Comparison of ENCODE assay signal across 13 cellular contexts in the genomic region with DNA sequence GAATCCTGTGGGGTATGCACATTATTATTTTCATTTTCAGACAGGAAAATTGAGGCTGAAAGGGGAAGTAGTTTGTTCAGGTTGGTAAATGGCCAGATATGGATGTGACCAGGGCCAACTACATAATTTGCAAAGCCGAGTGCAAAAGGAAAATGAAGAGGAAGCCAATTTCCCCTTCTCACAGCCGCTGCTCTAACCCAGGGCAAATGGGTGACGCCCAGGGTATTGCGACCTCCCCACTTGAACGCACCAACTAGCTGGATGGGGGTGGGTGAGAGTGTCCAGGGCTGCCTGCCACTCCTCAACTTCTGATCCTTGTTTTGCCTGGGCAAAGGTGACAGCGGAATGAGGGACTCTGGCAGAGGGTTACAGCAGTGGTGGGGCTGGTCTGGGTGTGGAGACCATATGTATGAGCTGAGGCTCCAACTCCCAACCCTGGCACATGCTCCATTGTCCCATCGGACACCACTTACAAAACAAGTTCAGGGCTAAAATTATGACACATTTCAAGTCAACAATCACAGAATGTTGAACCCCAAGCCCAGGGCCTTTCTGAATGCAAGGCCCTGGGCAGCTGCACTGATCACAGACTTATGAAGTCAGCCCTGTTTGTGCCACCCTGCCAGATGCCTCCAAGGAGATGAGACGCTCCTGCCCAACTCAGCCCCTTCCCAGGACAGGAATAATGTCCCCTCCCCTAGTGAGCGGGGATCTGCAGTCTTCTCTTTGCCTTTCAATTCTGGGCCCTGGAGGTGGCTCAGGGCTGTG. TPM values are rescaled to one million over a fixed set of nuclear protein-coding genes. Genes with fewer than 3 reads are reported as not detected.
DNase-seq lines count a peak whose midpoint lies in the region; ATAC-seq and TF ChIP-seq lines count a peak whose summit lies in the region.
"Had no signal": no experiment of that assay in that cellular context is flagged by ENCODE, and none has a peak within 500 bp of the region (broad histone marks: within the 10 kb centered on the region; RNA-seq: fewer than 3 reads in every experiment).

No MANE protein-coding gene starts in this region.

- H3K9me2 ChIP-seq in DOHH2 (replicated peaks; ENCODE audit: control insufficient read depth, low read length): no peaks in the 10 kb centered on the region

- no peaks in the 10 kb centered on the region for H3K36me3 ChIP-seq in DOHH2 (ENCODE audit: control insufficient read depth, low read length)
- H3K36me3 ChIP-seq in right lobe of liver: no peaks in the 10 kb centered on the region

- TF ChIP-seq POLR2A in Raji (IDR thresholded peaks at IDR 0.05; ENCODE audit: insufficient read depth, low read depth, low read length) (peak; percentile 39; the same call in 1 of the 2 replicates), right lobe of liver (IDR thresholded peaks at IDR 0.05) (no peak)

- DNase-seq in right lobe of liver (peak; percentile 59 to 92 (median 89)), EL (no peak), NCI-H69 (lab: John Stamatoyannopoulos, UW) (no peak), GM13977 (ENCODE audit: low spot score) (no peak)
- no peak for DNase-seq in activated effector memory CD4-positive, alpha-beta T cell treated with Interleukin-2 at 50 U/mL for 16 hours
- DNase-seq: activated CD4-positive, alpha-beta T cell treated with anti-CD3 and anti-CD28 coated beads for 48 hours; stimulated activated CD4-positive, alpha-beta T cell treated with anti-CD3 and anti-CD28 coated beads, Interleukin-4, amount 100 ng/mL, for 24 hours had no signal

- TF ChIP-seq CTCF in DOHH2 (IDR thresholded peaks at IDR 0.05; ENCODE audit: low read depth, low read length, poor library complexity, severe bottlenecking) (no peak), right lobe of liver (IDR thresholded peaks at IDR 0.05) (no peak), GM13977 (IDR thresholded peaks at IDR 0.05; ENCODE audit: extremely low read depth, insufficient read depth, missing control alignments) (no peak)

- H3K4me3 ChIP-seq in DOHH2 (ENCODE audit: low read length) (peak overlapping the region; percentile 11; the same call in 1 of the 2 replicates), right lobe of liver (no peak overlapping the region)

- H3K4me1 ChIP-seq in DOHH2 (ENCODE audit: control insufficient read depth, low read length) (peaks cover 36% of the 10 kb centered on the region), right lobe of liver (peaks cover 0 to 53% (median 22%) of the 10 kb centered on the region in 4 donors)

- in situ Hi-C loops in GM13977 (cut with MboI; ENCODE audit: low pct_unique_long_range_greater_than_20kb, low sequenced_read_pairs, unreplicated experiment): no loop called here

- H3K4me2 ChIP-seq in DOHH2 (ENCODE audit: low read length): peak overlapping the region; percentile 46

- intact Hi-C loops in right lobe of liver (cut with DNase I): no loop called here

- H3K27me3 ChIP-seq in DOHH2 (ENCODE audit: control insufficient read depth, low read length): no peaks in the 10 kb centered on the region
- no peaks in the 10 kb centered on the region for H3K27me3 ChIP-seq in right lobe of liver

- H3K79me2 ChIP-seq in DOHH2 (ENCODE audit: control insufficient read depth, low read length): no peaks in the 10 kb centered on the region

- no peaks in the 10 kb centered on the region for H4K20me1 ChIP-seq in DOHH2 (ENCODE audit: control insufficient read depth, insufficient read depth, low read depth, low read length)

- 28% methylated on average over 5 of the region's 9 CpGs for WGBS in right lobe of liver (ENCODE audit: insufficient coverage, low coverage, low lambda C conversion rate, missing lambda C conversion rate)

- ATAC-seq in GM21717 (IDR thresholded peaks at IDR 0.05; ENCODE audit: unreplicated experiment) (peak; percentile 57), right lobe of liver (peak; percentile 59 to 74 (median 66))
- ATAC-seq: HCT116 had no signal

- H3K27ac ChIP-seq in DOHH2 (ENCODE audit: low read depth, low read length): no peak overlapping the region
- H3K27ac ChIP-seq in right lobe of liver: peak overlapping the region; percentile 85 to 99 (median 92)

- H3F3A ChIP-seq in DOHH2 (ENCODE audit: control insufficient read depth, insufficient read depth): 0 out of 2 replicates have a peak, but pooled peaks cover 2% of the 10 kb centered on the region

- no peaks in the 10 kb centered on the region for H3K9me3 ChIP-seq in DOHH2 (ENCODE audit: control insufficient read depth, insufficient read depth, low read length)
- no peaks in the 10 kb centered on the region for H3K9me3 ChIP-seq in right lobe of liver

RNA-seq across cellular contexts. Expression of a gene that starts 1.7 kb away (rescaled TPM):
- total RNA-seq in right lobe of liver: under 1 TPM in 1 of 6 experiments, not detected in 5; 0.29 TPM
- total RNA-seq: chondrocyte, M059J had no signal

RNA-seq across cellular contexts. Expression of a gene that starts 46.2 kb away (rescaled TPM):
- total RNA-seq in right lobe of liver: 10 to 100 TPM; 15.4 to 50.5 (median 31.0) TPM

RNA-seq across cellular contexts. Expression of a gene that starts 57.9 kb away (rescaled TPM):
- 10 to 100 TPM; 13.9 to 17.4 (median 15.1) TPM for total RNA-seq in right lobe of liver

Comparison
In these comparisons a context has a peak if more than half of its experiments do, and no peak if none do; other contexts are left out.
1. DNase-seq: peak in right lobe of liver (3 of 3); none in EL (single experiment), NCI-H69 (single experiment), activated effector memory CD4-positive, alpha-beta T cell treated with Interleukin-2 at 50 U/mL for 16 hours (single experiment) and GM13977 (single experiment).